Comparison of ENCODE assay signal across 8 cellular contexts in genomic region chrX:64894454-64895038, GRCh38.
DNase-seq lines count a peak whose midpoint lies in the region; ATAC-seq, FAIRE-seq and TF ChIP-seq lines count a peak whose summit lies in the region.

No MANE protein-coding gene starts in this region.

- H3K36me3 ChIP-seq in DND-41 (ENCODE audit: insufficient read depth, low read length) (no peaks in the 10 kb centered on the region), Loucy (ENCODE audit: insufficient read depth, low read length) (no peaks in the 10 kb centered on the region), stomach (no peaks in the 10 kb centered on the region)

- no peaks in the 10 kb centered on the region for H3K79me2 ChIP-seq in DND-41 (ENCODE audit: insufficient read depth, low read length)
- H3K79me2 ChIP-seq in Loucy (ENCODE audit: insufficient read depth, low read length), result no peaks in the 10 kb centered on the region

- H3K4me1 ChIP-seq in DND-41 (ENCODE audit: insufficient read depth, low read length) (no peaks in the 10 kb centered on the region), Loucy (ENCODE audit: insufficient read depth, low read length, poor library complexity, severe bottlenecking) (no peaks in the 10 kb centered on the region), stomach (no peaks in the 10 kb centered on the region)

- H3K27me3 ChIP-seq in DND-41 (ENCODE audit: insufficient read depth, low read length, poor library complexity) (no peaks in the 10 kb centered on the region), Loucy (ENCODE audit: insufficient read depth, low read length, poor library complexity, severe bottlenecking) (no peaks in the 10 kb centered on the region), stomach (no peaks in the 10 kb centered on the region)

- H3K9me3 ChIP-seq in DND-41 (ENCODE audit: insufficient read depth, low read length, severe bottlenecking) (no peaks in the 10 kb centered on the region), Loucy (ENCODE audit: insufficient read depth, low read depth, low read length) (no peaks in the 10 kb centered on the region), stomach (no peaks in the 10 kb centered on the region)

- no peaks in the 10 kb centered on the region for H4K20me1 ChIP-seq in DND-41 (ENCODE audit: insufficient read depth, low read length)
- no peaks in the 10 kb centered on the region for H4K20me1 ChIP-seq in Loucy (ENCODE audit: insufficient read depth, low read length, poor library complexity, severe bottlenecking)

- 74 to 78% (median 74%) methylated on average over 9 to 10 of the region's 10 CpGs for WGBS in stomach, 5 donors

- intact Hi-C loops in stomach (cut with DNase I; ENCODE audit: low total_unique reads), result no loop called here

- no peak overlapping the region for H2AFZ ChIP-seq in DND-41 (ENCODE audit: low read depth, low read length)
- H2AFZ ChIP-seq in Loucy (ENCODE audit: low read length), result no peak overlapping the region

- TF ChIP-seq EP300 in stomach (IDR thresholded peaks at IDR 0.05), result no peak

- no peak overlapping the region for H3K27ac ChIP-seq in DND-41 (ENCODE audit: low read length)
- no peak overlapping the region for H3K27ac ChIP-seq in stomach

- peak; percentile 30 for DNase-seq in DND-41
- DNase-seq in GM20000 (ENCODE audit: low spot score), result peak; percentile 12
- peak; percentile 4 for DNase-seq in activated T-cell treated with anti-CD3 and anti-CD28 coated beads for 24 hours (ENCODE audit: low read depth)
- DNase-seq in iPS DF 19.7 (ENCODE audit: low read depth, low spot score), result peak; percentile 9
- peak; percentile 48 for DNase-seq in stomach
- no peak for DNase-seq in NCI-H2107 treated with DMSO at 0.1 percent for 48 hours (lab: John Stamatoyannopoulos, UW; ENCODE audit: unreplicated experiment)
- DNase-seq in RCC 7860 (ENCODE audit: low spot score), result no peak

- H3K4me2 ChIP-seq in DND-41 (ENCODE audit: insufficient read depth, low read length), result no peak overlapping the region
- no peak overlapping the region for H3K4me2 ChIP-seq in Loucy (ENCODE audit: low read depth, low read length, poor library complexity, severe bottlenecking)

- peak; percentile 65; the same call in 2 of the 3 replicates for ATAC-seq in DND-41 (ENCODE audit: insufficient read depth, low read depth)

- H3F3A ChIP-seq in Loucy (ENCODE audit: low read depth), result no peaks in the 10 kb centered on the region

- no peak overlapping the region for H3K9ac ChIP-seq in DND-41 (ENCODE audit: low read depth, low read length)
- no peak overlapping the region for H3K9ac ChIP-seq in Loucy (ENCODE audit: low read depth, low read length, poor library complexity, severe bottlenecking)

- H3K4me3 ChIP-seq in DND-41 (ENCODE audit: low read depth in 1 of 2, low read length in 2 of 2) (no peak overlapping the region), Loucy (ENCODE audit: low read length, poor library complexity, severe bottlenecking) (no peak overlapping the region), stomach (no peak overlapping the region)

- no peak for TF ChIP-seq POLR2A in stomach (IDR thresholded peaks at IDR 0.05)

- TF ChIP-seq CTCF in DND-41 (IDR thresholded peaks at IDR 0.05; ENCODE audit: borderline replicate concordance, extremely low read depth, low read length, poor library complexity, severe bottlenecking) (peak; percentile 65), GM20000 (IDR thresholded peaks at IDR 0.05; ENCODE audit: extremely low read depth, missing control alignments) (peak; percentile 15), Loucy (conservative IDR thresholded peaks at IDR 0.05; ENCODE audit: low read length) (peak; percentile 97), stomach (IDR thresholded peaks at IDR 0.05) (peak in 5 of 7 experiments; percentile 30 to 62 (median 50))

- no peaks in the 10 kb centered on the region for H3K9me2 ChIP-seq in Loucy (replicated peaks; ENCODE audit: low read depth, low read length)

- FAIRE-seq in RCC 7860 (lab: Jason Lieb, UNC), result no peak

Comparison
In these comparisons a context has a peak if more than half of its experiments do, and no peak if none do; other contexts are left out.
1. DNase-seq: peak in DND-41 (single experiment), GM20000 (single experiment), activated T-cell treated with anti-CD3 and anti-CD28 coated beads for 24 hours (single experiment), iPS DF 19.7 (single experiment) and stomach (single experiment); none in NCI-H2107 treated with DMSO at 0.1 percent for 48 hours (single experiment) and RCC 7860 (single experiment).
2. CTCF ChIP-seq: peak in every context shown above with its lines; median percentile 97 in Loucy; 65 in DND-41; 50 in stomach; 15 in GM20000.